ENCODE assay signal across 21 cellular contexts in the genomic region with DNA sequence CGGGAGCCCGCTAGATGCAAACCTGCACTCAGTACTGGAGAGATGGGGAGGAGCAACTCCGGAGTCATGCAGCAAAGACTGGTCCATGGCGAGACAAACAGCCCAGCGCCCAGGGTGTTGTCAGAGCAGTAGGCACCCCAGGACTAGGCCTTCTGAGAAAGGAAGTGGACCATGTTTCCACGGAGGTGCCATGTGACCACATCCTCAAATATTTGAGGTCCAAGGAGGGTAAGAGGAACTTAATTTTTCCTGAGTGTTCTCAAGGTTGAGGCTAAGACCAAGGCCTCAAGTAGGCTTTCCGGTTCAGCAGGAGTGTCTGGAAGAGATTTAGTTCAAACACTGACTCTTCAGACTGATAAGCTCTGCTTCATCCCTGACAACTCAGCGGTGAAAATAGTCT.
DNase-seq lines count a peak whose midpoint lies in the region; ATAC-seq, FAIRE-seq and TF ChIP-seq lines count a peak whose summit lies in the region.
"Had no signal": no experiment of that assay in that cellular context is flagged by ENCODE, and none has a peak within 500 bp of the region (broad histone marks: within the 10 kb centered on the region; RNA-seq: fewer than 3 reads in every experiment).

No MANE protein-coding gene starts in this region.

- ATAC-seq in right lobe of liver: peak in 3 of 4 donors; percentile 27 to 54 (median 34)
- no peak for ATAC-seq in HepG2
- no peak for ATAC-seq in PC-3
- peak; percentile 73 for ATAC-seq in lung (ENCODE audit: insufficient read depth, low FRiP score)
- ATAC-seq in aorta (ENCODE audit: low FRiP score): no peak
- ATAC-seq: body of pancreas, GM12878, GM23338, K562, T-helper 17 cell had no signal

- TF ChIP-seq CTCF in right lobe of liver (IDR thresholded peaks at IDR 0.05): no peak
- TF ChIP-seq CTCF in HepG2 (CRISPR knock-in tag; IDR thresholded peaks at IDR 0.05): no peak
- TF ChIP-seq CTCF in PC-3 (conservative IDR thresholded peaks at IDR 0.05; ENCODE audit: low read depth, low read length): no peak
- no peak for TF ChIP-seq CTCF in lung (IDR thresholded peaks at IDR 0.05; ENCODE audit: control extremely low read depth, extremely low read depth)

- H3K4me1 ChIP-seq in right lobe of liver: peaks cover 0 to 4% (median 0%) of the 10 kb centered on the region in 4 donors
- H3K4me1 ChIP-seq in HepG2 (ENCODE audit: insufficient read depth, low read length): peaks cover 57% of the 10 kb centered on the region
- no peaks in the 10 kb centered on the region for H3K4me1 ChIP-seq in PC-3 (ENCODE audit: insufficient read depth, low read length)
- peaks cover 0 to 4% of the 10 kb centered on the region in 2 donors for H3K4me1 ChIP-seq in lung (ENCODE audit: control insufficient read depth in 2 of 2, insufficient read depth in 2 of 2, low read length in 2 of 2)
- peaks cover 0 to 4% of the 10 kb centered on the region in 2 donors for H3K4me1 ChIP-seq in aorta (ENCODE audit: control insufficient read depth in 1 of 2, insufficient read depth in 2 of 2, low read length in 2 of 2)

- POLR2A ChIA-PET in HepG2 (lab: Yijun Ruan, JAX) (interaction anchor here (1.4 to 1.6 kb wide), 2 partner anchors 12 to 42 kb away, joined by 3 to 4 read pairs; no protein-coding TSS in a partner anchor), PC-3 (lab: Charles Lee; ENCODE audit: unreplicated experiment) (no interaction called here)

- peak in 1 of 3 donors; percentile 9 for DNase-seq in right lobe of liver
- no peak for DNase-seq in HepG2 (ENCODE audit: low spot score)
- peak; percentile 5 for DNase-seq in PC-3
- DNase-seq in lung (ENCODE audit: low spot score): peak; percentile 53
- peak; percentile 61 to 67 for DNase-seq in aorta
- DNase-seq in NCI-H2029 (lab: John Stamatoyannopoulos, UW): no peak
- no peak for DNase-seq in SW480 (ENCODE audit: low spot score)
- no peak for DNase-seq in stimulated activated naive CD4-positive, alpha-beta T cell (lab: John Stamatoyannopoulos, UW)
- DNase-seq: activated CD4-positive, alpha-beta T cell treated with anti-CD3 and anti-CD28 coated beads for 1 hour; activated naive CD4-positive, alpha-beta T cell; kidney glomerular epithelial cell; NCI-H1105 treated with DMSO at 0.1 percent for 48 hours; NCI-H774; stimulated activated CD4-positive, alpha-beta T cell treated with anti-CD3 and anti-CD28 coated beads, Interleukin-4, amount 100 ng/mL, for 24 hours; T-helper 17 cell had no signal

- H3K9me3 ChIP-seq in right lobe of liver (no peaks in the 10 kb centered on the region), HepG2 (ENCODE audit: low read length) (no peaks in the 10 kb centered on the region), PC-3 (ENCODE audit: low read length) (no peaks in the 10 kb centered on the region), lung (ENCODE audit: control insufficient read depth in 2 of 2, insufficient read depth in 1 of 2, low read length in 1 of 2) (no peaks in the 10 kb centered on the region), aorta (ENCODE audit: control insufficient read depth, low read length) (no peaks in the 10 kb centered on the region)
- H3K9me3 ChIP-seq: body of pancreas had no signal

- H3F3A ChIP-seq in PC-3 (ENCODE audit: low read length, unreplicated experiment): no peaks in the 10 kb centered on the region

- H2AFZ ChIP-seq in HepG2 (ENCODE audit: low read length) (no peak overlapping the region), PC-3 (ENCODE audit: low read length) (no peak overlapping the region)
- H2AFZ ChIP-seq: GM23338 had no signal

- no peak for FAIRE-seq in HepG2 (lab: Jason Lieb, UNC)
- FAIRE-seq: endothelial cell of umbilical vein, GM12878 had no signal

- no peak overlapping the region for H3K4me3 ChIP-seq in right lobe of liver
- H3K4me3 ChIP-seq in HepG2 (replicated peaks in 1 of 3; ENCODE audit: insufficient read depth in 1 of 3, low read depth in 2 of 3, low read length in 3 of 3): no peak overlapping the region
- H3K4me3 ChIP-seq in PC-3 (ENCODE audit: low read length): no peak overlapping the region
- H3K4me3 ChIP-seq in lung: no peak overlapping the region
- H3K4me3 ChIP-seq in aorta (ENCODE audit: low read length in 2 of 2): no peak overlapping the region
- H3K4me3 ChIP-seq: body of pancreas, coronary artery, GM12878, GM23338, K562 had no signal

- TF ChIP-seq POLR2A in right lobe of liver (IDR thresholded peaks at IDR 0.05) (no peak), HepG2 (IDR thresholded peaks at IDR 0.05; ENCODE audit: insufficient read depth in 1 of 2, low read depth in 2 of 2, low read length in 2 of 2) (no peak)

- 88% methylated on average over 5 of the region's 8 CpGs for WGBS in right lobe of liver (ENCODE audit: insufficient coverage, low coverage, low lambda C conversion rate, missing lambda C conversion rate)
- 42% methylated on average over 6 of the region's 8 CpGs for WGBS in HepG2 (ENCODE audit: low lambda C conversion rate)
- WGBS in lung, 2 donors: 45 to 61% methylated on average over 8 of the region's 8 CpGs
- WGBS in aorta, 2 donors: 92 to 93% methylated on average over 8 of the region's 8 CpGs

- H4K20me1 ChIP-seq in HepG2 (ENCODE audit: insufficient read depth, low read length) (no peaks in the 10 kb centered on the region), PC-3 (ENCODE audit: low read length) (no peaks in the 10 kb centered on the region)

- H3K27me3 ChIP-seq in right lobe of liver: no peaks in the 10 kb centered on the region
- H3K27me3 ChIP-seq in HepG2 (ENCODE audit: control insufficient read depth in 1 of 2, insufficient read depth in 2 of 2, low read length in 2 of 2): no peaks in the 10 kb centered on the region
- H3K27me3 ChIP-seq in PC-3 (ENCODE audit: low read length): peaks cover 62% of the 10 kb centered on the region
- H3K27me3 ChIP-seq in lung (ENCODE audit: control insufficient read depth, insufficient read depth): no peaks in the 10 kb centered on the region
- H3K27me3 ChIP-seq in aorta (ENCODE audit: control insufficient read depth in 1 of 2, insufficient read depth in 2 of 2, low read length in 1 of 2): no peaks in the 10 kb centered on the region
- H3K27me3 ChIP-seq: body of pancreas had no signal

- H3K9ac ChIP-seq in HepG2 (ENCODE audit: insufficient read depth, low read depth, low read length): no peak overlapping the region
- H3K9ac ChIP-seq in PC-3 (ENCODE audit: low read length): no peak overlapping the region

- no peaks in the 10 kb centered on the region for H3K79me2 ChIP-seq in HepG2 (ENCODE audit: insufficient read depth, low read length)
- H3K79me2 ChIP-seq in PC-3 (ENCODE audit: low read length): no peaks in the 10 kb centered on the region

- H3K27ac ChIP-seq in right lobe of liver (no peak overlapping the region), HepG2 (ENCODE audit: extremely low read length, insufficient read depth, low read length) (no peak overlapping the region), PC-3 (ENCODE audit: low read length) (no peak overlapping the region), lung (ENCODE audit: low read depth in 1 of 2, low read length in 1 of 2) (peak overlapping the region in 1 of 2 donors; percentile 32), aorta (ENCODE audit: low read depth in 1 of 2, low read length in 2 of 2) (no peak overlapping the region)
- H3K27ac ChIP-seq: body of pancreas had no signal

- CTCF ChIA-PET in HepG2 (lab: Yijun Ruan, JAX; ENCODE audit: low intra/inter-chr PET ratio, low total read pairs): no interaction called here
- CTCF ChIA-PET in PC-3 (lab: Charles Lee): no interaction called here

- H3K9me2 ChIP-seq in PC-3 (replicated peaks; ENCODE audit: low read length): no peaks in the 10 kb centered on the region

- no peaks in the 10 kb centered on the region for H3K36me3 ChIP-seq in right lobe of liver
- no peaks in the 10 kb centered on the region for H3K36me3 ChIP-seq in HepG2 (replicated peaks in 1 of 2; ENCODE audit: control insufficient read depth in 1 of 2, insufficient read depth in 2 of 2, low read length in 2 of 2)
- H3K36me3 ChIP-seq in PC-3 (ENCODE audit: low read depth, low read length): no peaks in the 10 kb centered on the region
- no peaks in the 10 kb centered on the region for H3K36me3 ChIP-seq in lung (ENCODE audit: control insufficient read depth in 2 of 2, insufficient read depth in 2 of 2, low read length in 2 of 2)
- H3K36me3 ChIP-seq in aorta (ENCODE audit: control insufficient read depth in 1 of 2, insufficient read depth in 2 of 2, low read length in 1 of 2): no peaks in the 10 kb centered on the region

- BruUV-seq in HepG2 (replicated peaks; lab: Mats Ljungman, UMichigan) (no TSS peak), PC-3 (replicated peaks; lab: Mats Ljungman, UMichigan) (no TSS peak)

- intact Hi-C loops in right lobe of liver (cut with DNase I) (no loop called here), HepG2 (cut with micrococcal nuclease; ENCODE audit: unreplicated experiment) (no loop called here), PC-3 (cut with micrococcal nuclease) (no loop called here), aorta (cut with DNase I) (loop anchor here in 1 of 2 donors (5.0 to 10.0 kb wide), 2 partner anchors 184 to 233 kb away; partner anchors contain the start of gene RHOU)

- H3K4me2 ChIP-seq in HepG2 (ENCODE audit: low read depth, low read length): no peak overlapping the region
- H3K4me2 ChIP-seq in PC-3 (ENCODE audit: low read length): no peak overlapping the region
- H3K4me2 ChIP-seq: GM23338 had no signal

- TF ChIP-seq EP300 in HepG2 (IDR thresholded peaks at IDR 0.05; ENCODE audit: low read depth in 2 of 2, low read length in 2 of 2) (no peak), HepG2 (CRISPR knock-in tag; IDR thresholded peaks at IDR 0.05; ENCODE audit: borderline replicate concordance) (no peak)

- in situ Hi-C loops in HepG2 (cut with HindIII; ENCODE audit: extremely low pct_ligation_motif_present, low pct_unique_long_range_greater_than_20kb): no loop called here

- TF ChIP-seq RAD21 in HepG2 (CRISPR knock-in tag; IDR thresholded peaks at IDR 0.05): no peak

TF ChIP-seq in HepG2, 621 proteins besides CTCF, POLR2A, EP300 and RAD21:
- TF ChIP-seq POLR2AphosphoS2 (IDR thresholded peaks at IDR 0.05; ENCODE audit: low read depth, low read length): no peak
- no peak for TF ChIP-seq ETV6 (CRISPR knock-in tag; conservative IDR thresholded peaks at IDR 0.05)
- TF ChIP-seq ZNF816 (CRISPR knock-in tag; IDR thresholded peaks at IDR 0.05; ENCODE audit: borderline replicate concordance): no peak
- TF ChIP-seq TEF (CRISPR knock-in tag; IDR thresholded peaks at IDR 0.05): no peak
- TF ChIP-seq GLI4 (CRISPR knock-in tag; IDR thresholded peaks at IDR 0.05; ENCODE audit: borderline replicate concordance): no peak
- no peak for TF ChIP-seq ELF1 (CRISPR knock-in tag; IDR thresholded peaks at IDR 0.05)
- TF ChIP-seq RBFOX2 (IDR thresholded peaks at IDR 0.05; ENCODE audit: low read depth, low read length): no peak

Comparison
In these comparisons a context has a peak if more than half of its experiments do, and no peak if none do; other contexts are left out.
1. ATAC-seq: peak in right lobe of liver (3 of 4) and lung (single experiment); none in HepG2 (single experiment), PC-3 (single experiment) and aorta (single experiment).
2. DNase-seq: peak in PC-3 (single experiment), lung (single experiment) and aorta (2 of 2); none in HepG2 (single experiment), NCI-H2029 (single experiment), SW480 (single experiment) and stimulated activated naive CD4-positive, alpha-beta T cell (0 of 6).